Comparison of ENCODE assay signal across 18 cellular contexts in the genomic region with DNA sequence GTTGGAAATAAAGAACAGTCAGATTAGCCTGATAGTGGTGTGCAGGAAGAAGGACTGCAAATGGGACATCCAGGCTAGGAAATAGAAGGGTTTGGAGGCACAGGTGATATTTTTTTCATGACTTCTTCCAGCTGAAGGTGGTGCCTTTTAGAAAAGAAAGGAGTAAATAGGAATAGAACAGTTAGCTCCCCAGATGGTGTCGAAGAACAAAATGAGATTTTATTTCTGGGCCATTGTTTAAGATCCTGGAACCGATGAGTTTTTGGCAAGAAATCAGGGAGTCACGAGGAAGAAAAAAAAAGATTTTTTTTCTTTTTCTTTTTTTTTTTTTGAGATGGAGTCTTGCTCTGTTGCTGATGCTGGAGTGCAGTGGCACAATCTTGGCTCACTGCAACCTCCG. TPM values are rescaled to one million over a fixed set of nuclear protein-coding genes. Genes with fewer than 3 reads are reported as not detected.
DNase-seq lines count a peak whose midpoint lies in the region; ATAC-seq and TF ChIP-seq lines count a peak whose summit lies in the region.
"Had no signal": no experiment of that assay in that cellular context is flagged by ENCODE, and none has a peak within 500 bp of the region (broad histone marks: within the 10 kb centered on the region; RNA-seq: fewer than 3 reads in every experiment).

No MANE protein-coding gene starts in this region.

- H3K4me1 ChIP-seq in psoas muscle = no peaks in the 10 kb centered on the region
- H3K4me1 ChIP-seq: HAP-1 had no signal

- 56 to 78% (median 71%) methylated on average over 4 of the region's 4 CpGs for WGBS in psoas muscle, 3 donors

- DNase-seq in NCI-H2171 treated with DMSO at 0.1 percent for 48 hours (lab: John Stamatoyannopoulos, UW) = peak; percentile 14
- DNase-seq in NCI-H2171 (lab: John Stamatoyannopoulos, UW) = no peak
- peak; percentile 23 for DNase-seq in NCI-H446 treated with DMSO at 0.1 percent for 48 hours (lab: John Stamatoyannopoulos, UW)
- peak; percentile 17 to 38 for DNase-seq in lung microvascular endothelial cell (ENCODE audit: low read depth in 2 of 2)
- DNase-seq in psoas muscle = no peak
- DNase-seq in SIG-M5 treated with dmso at 0.1 percent for 504 hours (lab: John Stamatoyannopoulos, UW; ENCODE audit: unreplicated experiment) = no peak
- DNase-seq: AML-193; CD4-positive, alpha-beta T cell; DMS153; DMS79; GM23248 had no signal

- H3K36me3 ChIP-seq in psoas muscle (ENCODE audit: insufficient read depth in 1 of 2, low read depth in 1 of 2) = no peaks in the 10 kb centered on the region

- no peaks in the 10 kb centered on the region for H3K9me3 ChIP-seq in psoas muscle
- H3K9me3 ChIP-seq: A549, HAP-1 had no signal

- H3K27me3 ChIP-seq in psoas muscle (ENCODE audit: insufficient read depth in 3 of 3, low read length in 2 of 3) = no peaks in the 10 kb centered on the region

- intact Hi-C loops in psoas muscle (cut with DNase I) = no loop called here

- no peak overlapping the region for H3K27ac ChIP-seq in psoas muscle
- H3K27ac ChIP-seq: 22Rv1, A549, C4-2B, GM23248 had no signal

- H3K4me3 ChIP-seq in psoas muscle = no peak overlapping the region
- H3K4me3 ChIP-seq: A549, GM12878, GM23248, HAP-1 had no signal

- TF ChIP-seq CTCF in psoas muscle (IDR thresholded peaks at IDR 0.05) = no peak

- ATAC-seq in psoas muscle (no peak), GM21528 (IDR thresholded peaks at IDR 0.05; ENCODE audit: low FRiP score, unreplicated experiment) (no peak)
- ATAC-seq: A549, GM12878, HepG2 had no signal

RNA-seq across cellular contexts. Expression of a gene that starts 9.8 kb away (rescaled TPM):
- total RNA-seq in lung microvascular endothelial cell = 45.5 and 108 TPM in 2 replicates
- total RNA-seq in psoas muscle = 10 to 100 TPM; 25.4 to 33.4 (median 30.7) TPM
- 10 to 100 TPM; 16.2 to 25.0 (median 18.0) TPM for polyA plus RNA-seq in psoas muscle

RNA-seq across cellular contexts. Expression of a gene that starts 33.3 kb away (rescaled TPM):
- total RNA-seq in lung microvascular endothelial cell (14.6 and 24.2 TPM in 2 replicates), psoas muscle (1 to 10 TPM in 3 of 4 donors, under 1 TPM in 1; 0.69 to 2.5 (median 1.8) TPM)
- 1 to 10 TPM in 2 of 3 donors, under 1 TPM in 1; 0.90 to 1.9 (median 1.2) TPM for polyA plus RNA-seq in psoas muscle

Comparison
In these comparisons a context has a peak if more than half of its experiments do, and no peak if none do; other contexts are left out.
1. DNase-seq: peak in NCI-H2171 treated with DMSO at 0.1 percent for 48 hours (single experiment), NCI-H446 treated with DMSO at 0.1 percent for 48 hours (single experiment) and lung microvascular endothelial cell (2 of 2); none in NCI-H2171 (single experiment), psoas muscle (0 of 2) and SIG-M5 treated with dmso at 0.1 percent for 504 hours (single experiment).